In genomic region chr2:67846341-67847070, GRCh38 we compare ENCODE assay signal across 1 cellular context.
A peak's percentile ranks its signal among the peaks of the same experiment; 100 is the strongest.
TF ChIP-seq lines count a peak whose summit lies in the region.

No MANE protein-coding gene starts in this region.

TF ChIP-seq in HepG2, 621 proteins besides CTCF, POLR2A, EP300 and RAD21 (continued from another document and continues in another):
- TF ChIP-seq, protein P1, sequence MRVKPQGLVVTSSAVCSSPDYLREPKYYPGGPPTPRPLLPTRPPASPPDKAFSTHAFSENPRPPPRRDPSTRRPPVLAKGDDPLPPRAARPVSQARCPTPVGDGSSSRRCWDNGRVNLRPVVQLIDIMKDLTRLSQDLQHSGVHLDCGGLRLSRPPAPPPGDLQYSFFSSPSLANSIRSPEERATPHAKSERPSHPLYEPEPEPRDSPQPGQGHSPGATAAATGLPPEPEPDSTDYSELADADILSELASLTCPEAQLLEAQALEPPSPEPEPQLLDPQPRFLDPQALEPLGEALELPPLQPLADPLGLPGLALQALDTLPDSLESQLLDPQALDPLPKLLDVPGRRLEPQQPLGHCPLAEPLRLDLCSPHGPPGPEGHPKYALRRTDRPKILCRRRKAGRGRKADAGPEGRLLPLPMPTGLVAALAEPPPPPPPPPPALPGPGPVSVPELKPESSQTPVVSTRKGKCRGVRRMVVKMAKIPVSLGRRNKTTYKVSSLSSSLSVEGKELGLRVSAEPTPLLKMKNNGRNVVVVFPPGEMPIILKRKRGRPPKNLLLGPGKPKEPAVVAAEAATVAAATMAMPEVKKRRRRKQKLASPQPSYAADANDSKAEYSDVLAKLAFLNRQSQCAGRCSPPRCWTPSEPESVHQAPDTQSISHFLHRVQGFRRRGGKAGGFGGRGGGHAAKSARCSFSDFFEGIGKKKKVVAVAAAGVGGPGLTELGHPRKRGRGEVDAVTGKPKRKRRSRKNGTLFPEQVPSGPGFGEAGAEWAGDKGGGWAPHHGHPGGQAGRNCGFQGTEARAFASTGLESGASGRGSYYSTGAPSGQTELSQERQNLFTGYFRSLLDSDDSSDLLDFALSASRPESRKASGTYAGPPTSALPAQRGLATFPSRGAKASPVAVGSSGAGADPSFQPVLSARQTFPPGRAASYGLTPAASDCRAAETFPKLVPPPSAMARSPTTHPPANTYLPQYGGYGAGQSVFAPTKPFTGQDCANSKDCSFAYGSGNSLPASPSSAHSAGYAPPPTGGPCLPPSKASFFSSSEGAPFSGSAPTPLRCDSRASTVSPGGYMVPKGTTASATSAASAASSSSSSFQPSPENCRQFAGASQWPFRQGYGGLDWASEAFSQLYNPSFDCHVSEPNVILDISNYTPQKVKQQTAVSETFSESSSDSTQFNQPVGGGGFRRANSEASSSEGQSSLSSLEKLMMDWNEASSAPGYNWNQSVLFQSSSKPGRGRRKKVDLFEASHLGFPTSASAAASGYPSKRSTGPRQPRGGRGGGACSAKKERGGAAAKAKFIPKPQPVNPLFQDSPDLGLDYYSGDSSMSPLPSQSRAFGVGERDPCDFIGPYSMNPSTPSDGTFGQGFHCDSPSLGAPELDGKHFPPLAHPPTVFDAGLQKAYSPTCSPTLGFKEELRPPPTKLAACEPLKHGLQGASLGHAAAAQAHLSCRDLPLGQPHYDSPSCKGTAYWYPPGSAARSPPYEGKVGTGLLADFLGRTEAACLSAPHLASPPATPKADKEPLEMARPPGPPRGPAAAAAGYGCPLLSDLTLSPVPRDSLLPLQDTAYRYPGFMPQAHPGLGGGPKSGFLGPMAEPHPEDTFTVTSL (CRISPR knock-in tag; IDR thresholded peaks at IDR 0.05; ENCODE audit: borderline replicate concordance): peak; percentile 69; the same call in 1 of the 2 replicates
- no peak for TF ChIP-seq ZNF333 (CRISPR knock-in tag; IDR thresholded peaks at IDR 0.05; ENCODE audit: borderline replicate concordance)
- TF ChIP-seq ZNF547 (CRISPR knock-in tag; IDR thresholded peaks at IDR 0.05): 0 out of 2 replicates have a peak, but pooled peaks have one; percentile 22
- TF ChIP-seq ZNF574 (CRISPR knock-in tag; IDR thresholded peaks at IDR 0.05): peak; percentile 65
- TF ChIP-seq GRHL1 (CRISPR knock-in tag; conservative IDR thresholded peaks at IDR 0.05): no peak
- peak; percentile 58; the same call in 1 of the 2 replicates for TF ChIP-seq ZNF564 (CRISPR knock-in tag; IDR thresholded peaks at IDR 0.05)
- TF ChIP-seq, protein P2, sequence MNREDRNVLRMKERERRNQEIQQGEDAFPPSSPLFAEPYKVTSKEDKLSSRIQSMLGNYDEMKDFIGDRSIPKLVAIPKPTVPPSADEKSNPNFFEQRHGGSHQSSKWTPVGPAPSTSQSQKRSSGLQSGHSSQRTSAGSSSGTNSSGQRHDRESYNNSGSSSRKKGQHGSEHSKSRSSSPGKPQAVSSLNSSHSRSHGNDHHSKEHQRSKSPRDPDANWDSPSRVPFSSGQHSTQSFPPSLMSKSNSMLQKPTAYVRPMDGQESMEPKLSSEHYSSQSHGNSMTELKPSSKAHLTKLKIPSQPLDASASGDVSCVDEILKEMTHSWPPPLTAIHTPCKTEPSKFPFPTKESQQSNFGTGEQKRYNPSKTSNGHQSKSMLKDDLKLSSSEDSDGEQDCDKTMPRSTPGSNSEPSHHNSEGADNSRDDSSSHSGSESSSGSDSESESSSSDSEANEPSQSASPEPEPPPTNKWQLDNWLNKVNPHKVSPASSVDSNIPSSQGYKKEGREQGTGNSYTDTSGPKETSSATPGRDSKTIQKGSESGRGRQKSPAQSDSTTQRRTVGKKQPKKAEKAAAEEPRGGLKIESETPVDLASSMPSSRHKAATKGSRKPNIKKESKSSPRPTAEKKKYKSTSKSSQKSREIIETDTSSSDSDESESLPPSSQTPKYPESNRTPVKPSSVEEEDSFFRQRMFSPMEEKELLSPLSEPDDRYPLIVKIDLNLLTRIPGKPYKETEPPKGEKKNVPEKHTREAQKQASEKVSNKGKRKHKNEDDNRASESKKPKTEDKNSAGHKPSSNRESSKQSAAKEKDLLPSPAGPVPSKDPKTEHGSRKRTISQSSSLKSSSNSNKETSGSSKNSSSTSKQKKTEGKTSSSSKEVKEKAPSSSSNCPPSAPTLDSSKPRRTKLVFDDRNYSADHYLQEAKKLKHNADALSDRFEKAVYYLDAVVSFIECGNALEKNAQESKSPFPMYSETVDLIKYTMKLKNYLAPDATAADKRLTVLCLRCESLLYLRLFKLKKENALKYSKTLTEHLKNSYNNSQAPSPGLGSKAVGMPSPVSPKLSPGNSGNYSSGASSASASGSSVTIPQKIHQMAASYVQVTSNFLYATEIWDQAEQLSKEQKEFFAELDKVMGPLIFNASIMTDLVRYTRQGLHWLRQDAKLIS (CRISPR knock-in tag; IDR thresholded peaks at IDR 0.05): no peak
- TF ChIP-seq KLF16 (CRISPR knock-in tag; IDR thresholded peaks at IDR 0.05): 0 out of 4 replicates have a peak, but pooled peaks of 1 of the 2 experiments have one; percentile 43
- TF ChIP-seq ZBTB42 (CRISPR knock-in tag; IDR thresholded peaks at IDR 0.05): no peak
- TF ChIP-seq ZNF101 (CRISPR knock-in tag; IDR thresholded peaks at IDR 0.05; ENCODE audit: borderline replicate concordance, low read depth): no peak
- TF ChIP-seq SMYD3 (CRISPR knock-in tag; IDR thresholded peaks at IDR 0.05): no peak
- TF ChIP-seq REPIN1 (CRISPR knock-in tag; IDR thresholded peaks at IDR 0.05; ENCODE audit: borderline replicate concordance, low read depth): peak; percentile 54; the same call in 1 of the 2 replicates
- TF ChIP-seq POGK (CRISPR knock-in tag; conservative IDR thresholded peaks at IDR 0.05): 0 out of 2 replicates have a peak, but pooled peaks have one; percentile 23
- TF ChIP-seq CBX1 (IDR thresholded peaks at IDR 0.05; ENCODE audit: low read depth): no peak
- peak; percentile 74; the same call in 1 of the 2 replicates for TF ChIP-seq NFIC (IDR thresholded peaks at IDR 0.05; ENCODE audit: low read length)
- 0 out of 2 replicates have a peak, but pooled peaks have one; percentile 62 for TF ChIP-seq ZNF329 (CRISPR knock-in tag; IDR thresholded peaks at IDR 0.05; ENCODE audit: low read depth)
- TF ChIP-seq ZNF614 (CRISPR knock-in tag; IDR thresholded peaks at IDR 0.05; ENCODE audit: borderline replicate concordance): peak; percentile 76; the same call in 1 of the 2 replicates
- TF ChIP-seq ZBTB46 (CRISPR knock-in tag; IDR thresholded peaks at IDR 0.05; ENCODE audit: borderline replicate concordance): no peak
- TF ChIP-seq SOX13 (IDR thresholded peaks at IDR 0.05): no peak
- peak in 1 of 2 experiments; percentile 73; a peak in 2 of 4 replicates for TF ChIP-seq SOX13 (CRISPR knock-in tag; conservative IDR thresholded peaks at IDR 0.05 in 1 of 2, IDR thresholded peaks at IDR 0.05 in 1 of 2)
- TF ChIP-seq SAP130 (CRISPR knock-in tag; IDR thresholded peaks at IDR 0.05; ENCODE audit: low read depth): peak; percentile 43; the same call in 1 of the 2 replicates
- TF ChIP-seq FOXC1 (CRISPR knock-in tag; IDR thresholded peaks at IDR 0.05; ENCODE audit: borderline replicate concordance): peak; percentile 87; the same call in 1 of the 2 replicates
- TF ChIP-seq KLF11 (CRISPR knock-in tag; IDR thresholded peaks at IDR 0.05): peak; percentile 43; the same call in 1 of the 2 replicates
- TF ChIP-seq ZNF788 (CRISPR knock-in tag; IDR thresholded peaks at IDR 0.05; ENCODE audit: borderline replicate concordance): peak; percentile 70; the same call in 1 of the 2 replicates
- TF ChIP-seq ZNF143 (CRISPR knock-in tag; IDR thresholded peaks at IDR 0.05): no peak
- no peak for TF ChIP-seq SP1 (IDR thresholded peaks at IDR 0.05)
- 0 out of 2 replicates have a peak, but pooled peaks have one; percentile 21 for TF ChIP-seq SP1 (CRISPR knock-in tag; IDR thresholded peaks at IDR 0.05)
- TF ChIP-seq RFX1 (IDR thresholded peaks at IDR 0.05): no peak
- TF ChIP-seq HMG20A (CRISPR knock-in tag; IDR thresholded peaks at IDR 0.05; ENCODE audit: borderline replicate concordance): peak; percentile 78; the same call in 1 of the 2 replicates
- TF ChIP-seq, protein P3, sequence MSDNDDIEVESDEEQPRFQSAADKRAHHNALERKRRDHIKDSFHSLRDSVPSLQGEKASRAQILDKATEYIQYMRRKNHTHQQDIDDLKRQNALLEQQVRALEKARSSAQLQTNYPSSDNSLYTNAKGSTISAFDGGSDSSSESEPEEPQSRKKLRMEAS (IDR thresholded peaks at IDR 0.05): peak; percentile 32; the same call in 1 of the 2 replicates
- TF ChIP-seq FOXO1 (CRISPR knock-in tag; IDR thresholded peaks at IDR 0.05): peak; percentile 42; the same call in 1 of the 2 replicates
- TF ChIP-seq ZNF280B (CRISPR knock-in tag; IDR thresholded peaks at IDR 0.05; ENCODE audit: borderline replicate concordance): no peak
